Comparison of ENCODE assay signal across 6 cellular contexts in genomic region chr19:22321554-22321953, GRCh38. TPM values are rescaled to one million over a fixed set of nuclear protein-coding genes. Genes with fewer than 3 reads are reported as not detected.
"Had no signal": no experiment of that assay in that cellular context is flagged by ENCODE, and none has a peak within 500 bp of the region (broad histone marks: within the 10 kb centered on the region; RNA-seq: fewer than 3 reads in every experiment).

No MANE protein-coding gene starts in this region.

RNA-seq across cellular contexts. Expression of gene ZNF729, which starts 35.3 kb away (rescaled TPM):
- total RNA-seq: HepG2, HT-29, HT1080, IMR-90, K562 had no signal
- polyA plus RNA-seq: HepG2, IgD-negative memory B cell, IMR-90, K562 had no signal
